In the genomic region with DNA sequence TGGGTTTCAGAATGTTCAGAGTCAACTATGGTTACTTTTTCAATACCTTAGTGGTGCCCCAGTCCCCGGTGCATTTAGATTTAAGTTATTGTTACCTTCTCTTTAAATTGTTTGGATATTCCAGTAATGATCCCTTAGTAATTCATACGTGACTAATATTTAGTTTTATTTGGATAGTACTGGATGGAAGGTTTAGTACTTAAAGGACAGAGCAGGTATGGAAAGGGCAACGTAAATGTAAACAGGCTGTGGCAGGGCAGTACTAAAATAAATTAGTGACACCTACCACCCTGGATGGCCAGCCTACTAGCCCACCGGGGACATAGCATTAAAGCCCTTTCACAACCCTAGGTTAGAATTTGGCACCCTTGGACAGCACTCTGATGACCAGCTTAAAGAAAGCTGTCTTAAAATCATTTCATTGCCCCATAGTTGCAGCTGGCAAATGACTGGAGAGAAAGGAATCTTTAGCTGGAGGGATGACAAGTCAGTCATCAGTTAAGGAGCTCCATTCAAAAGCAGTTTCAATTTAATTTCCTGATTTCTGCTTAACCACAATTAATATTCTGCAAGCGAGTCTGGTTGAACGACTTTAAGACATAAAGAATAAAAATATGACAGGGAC, we compare ENCODE assay signal across 17 cellular contexts. TPM values are rescaled to one million over a fixed set of nuclear protein-coding genes. Genes with fewer than 3 reads are reported as not detected.
DNase-seq lines count a peak whose midpoint lies in the region; ATAC-seq and TF ChIP-seq lines count a peak whose summit lies in the region.
"Had no signal": no experiment of that assay in that cellular context is flagged by ENCODE, and none has a peak within 500 bp of the region (broad histone marks: within the 10 kb centered on the region; RNA-seq: fewer than 3 reads in every experiment).

No MANE protein-coding gene starts in this region.

- H3F3A ChIP-seq in smooth muscle cell (ENCODE audit: low read depth), result no peaks in the 10 kb centered on the region

- TF ChIP-seq CTCF in fibroblast of the aortic adventitia (IDR thresholded peaks at IDR 0.05; ENCODE audit: insufficient read depth, low read length), result no peak
- TF ChIP-seq CTCF in smooth muscle cell (IDR thresholded peaks at IDR 0.05; ENCODE audit: borderline replicate concordance, insufficient read depth, poor library complexity, severe bottlenecking), result no peak

- H3K4me3 ChIP-seq in fibroblast of the aortic adventitia (ENCODE audit: low read depth, low read length), result no peak overlapping the region
- H3K4me3 ChIP-seq in skeletal muscle satellite cell (ENCODE audit: low read length), result no peak overlapping the region
- no peak overlapping the region for H3K4me3 ChIP-seq in smooth muscle cell
- H3K4me3 ChIP-seq: esophagus squamous epithelium, HAP-1, tibial artery had no signal

- H3K4me1 ChIP-seq in skeletal muscle satellite cell (ENCODE audit: control insufficient read depth, insufficient read depth, low read length) (peaks cover 19% of the 10 kb centered on the region), smooth muscle cell (ENCODE audit: low read depth) (peaks cover 25% of the 10 kb centered on the region)
- H3K4me1 ChIP-seq: esophagus squamous epithelium, HAP-1 had no signal

- H3K9ac ChIP-seq in skeletal muscle satellite cell (ENCODE audit: low read depth, low read length) (no peak overlapping the region), smooth muscle cell (ENCODE audit: low read depth) (no peak overlapping the region)

- H3K27ac ChIP-seq in smooth muscle cell (ENCODE audit: low read depth), result no peak overlapping the region
- H3K27ac ChIP-seq: esophagus squamous epithelium, tibial artery had no signal

- DNase-seq in HCEC 1CT (peak; percentile 84), amniotic epithelial cell (ENCODE audit: low read depth) (peak; percentile 37), fibroblast of the aortic adventitia (ENCODE audit: low read depth) (peak; percentile 75), NCI-H524 (lab: John Stamatoyannopoulos, UW) (no peak), smooth muscle cell (lab: John Stamatoyannopoulos, UW; ENCODE audit: unreplicated experiment) (no peak), NCI-H1417 (lab: John Stamatoyannopoulos, UW) (no peak)
- DNase-seq: Calu3; esophagus squamous epithelium; kidney glomerular epithelial cell; NCI-H1694 treated with DMSO at 0.1 percent for 48 hours; nephron progenitor cell; stimulated activated CD4-positive, alpha-beta T cell treated with anti-CD3 and anti-CD28 coated beads, Interleukin-12 subunit alpha, Interleukin-12 subunit beta, amount 100 ng/mL, for 4 hours; tibial artery had no signal

- H3K79me2 ChIP-seq in smooth muscle cell (ENCODE audit: low read depth), result no peaks in the 10 kb centered on the region

- H3K36me3 ChIP-seq in skeletal muscle satellite cell (ENCODE audit: insufficient read depth, low read length), result no peaks in the 10 kb centered on the region
- H3K36me3 ChIP-seq in smooth muscle cell (ENCODE audit: low read depth), result no peaks in the 10 kb centered on the region
- H3K36me3 ChIP-seq: esophagus squamous epithelium, HAP-1, tibial artery had no signal

- no peak for ATAC-seq in GM21447 (IDR thresholded peaks at IDR 0.05; ENCODE audit: unreplicated experiment)

- WGBS in smooth muscle cell (ENCODE audit: low lambda C conversion rate), result 84% methylated on average over 6 of the region's 6 CpGs

- H2AFZ ChIP-seq in smooth muscle cell (ENCODE audit: low read depth), result no peak overlapping the region

- H3K9me3 ChIP-seq in skeletal muscle satellite cell (replicated peaks; ENCODE audit: low read length), result no peaks in the 10 kb centered on the region
- no peaks in the 10 kb centered on the region for H3K9me3 ChIP-seq in smooth muscle cell (replicated peaks; ENCODE audit: low read depth)
- H3K9me3 ChIP-seq: esophagus squamous epithelium, HAP-1, tibial artery had no signal

- H3K4me2 ChIP-seq in skeletal muscle satellite cell (ENCODE audit: low read length) (peak overlapping the region; percentile 56), smooth muscle cell (no peak overlapping the region)

- peaks cover 8% of the 10 kb centered on the region for H3K27me3 ChIP-seq in skeletal muscle satellite cell (ENCODE audit: control insufficient read depth, insufficient read depth, low read length)
- H3K27me3 ChIP-seq in smooth muscle cell (ENCODE audit: low read depth), result no peaks in the 10 kb centered on the region
- H3K27me3 ChIP-seq: esophagus squamous epithelium, tibial artery had no signal

- no peaks in the 10 kb centered on the region for H4K20me1 ChIP-seq in smooth muscle cell (ENCODE audit: low read depth)

RNA-seq across cellular contexts. Expression of a gene that starts 16.4 kb away (rescaled TPM):
- 2.3 TPM in 1 of 2 replicates, not detected in the other for total RNA-seq in fibroblast of the aortic adventitia (ENCODE audit: low replicate concordance)
- 0.22 and 2.5 TPM in 2 replicates for total RNA-seq in skeletal muscle satellite cell (2012; rRNA removed)
- total RNA-seq in smooth muscle cell, result not detected in 2 replicates
- 0.27 TPM in 1 of 2 replicates, not detected in the other for polyA plus RNA-seq in smooth muscle cell
- total RNA-seq: Calu3 had no signal
- polyA plus RNA-seq: IgD-negative memory B cell had no signal

RNA-seq across cellular contexts. Expression of a gene that starts 39.0 kb away (rescaled TPM):
- total RNA-seq in fibroblast of the aortic adventitia (ENCODE audit: low replicate concordance) (1.9 and 2.6 TPM in 2 replicates), smooth muscle cell (0.18 and 0.76 TPM in 2 replicates)
- 0.44 and 0.51 TPM in 2 replicates for total RNA-seq in skeletal muscle satellite cell (2012; rRNA removed)
- not detected in 2 replicates for polyA plus RNA-seq in smooth muscle cell

Comparison
In these comparisons a context has a peak if more than half of its experiments do, and no peak if none do; other contexts are left out.
1. DNase-seq: peak in HCEC 1CT (single experiment), amniotic epithelial cell (single experiment) and fibroblast of the aortic adventitia (single experiment); none in NCI-H524 (0 of 2), smooth muscle cell (single experiment) and NCI-H1417 (0 of 3).